In the genomic region with DNA sequence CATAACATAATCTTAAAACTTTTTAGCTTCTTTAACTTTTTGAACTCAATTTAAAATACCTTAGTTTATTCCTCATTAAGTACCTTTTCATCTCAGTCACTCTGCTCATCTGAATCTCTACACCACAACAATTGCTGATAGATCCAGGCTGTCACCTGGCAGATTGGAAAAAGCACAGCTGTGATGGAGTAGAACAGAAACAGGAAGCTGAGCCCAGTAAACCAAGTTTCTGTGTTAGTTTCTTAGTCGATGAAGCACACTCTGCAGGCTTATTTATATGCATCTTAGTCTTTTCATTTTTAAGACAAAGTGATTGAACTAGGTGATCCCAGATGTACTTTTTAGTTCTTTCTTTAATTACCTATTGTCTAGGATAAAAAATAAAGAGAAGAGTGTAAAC, we compare ENCODE assay signal across 1 cellular context.
TF ChIP-seq lines count a peak whose summit lies in the region.

No MANE protein-coding gene starts in this region.

TF ChIP-seq in GM12878, 131 proteins besides CTCF, POLR2A, EP300 and RAD21 (continued from another document):
- TF ChIP-seq SREBF2 (IDR thresholded peaks at IDR 0.05; ENCODE audit: low read length) = no peak
- TF ChIP-seq POLR2AphosphoS5 (IDR thresholded peaks at IDR 0.05; ENCODE audit: low read length) = no peak
- TF ChIP-seq SMC3 (IDR thresholded peaks at IDR 0.05; ENCODE audit: borderline replicate concordance, low read length) = no peak
- no peak for TF ChIP-seq CEBPB (IDR thresholded peaks at IDR 0.05; ENCODE audit: borderline replicate concordance in 1 of 2, low read depth in 2 of 2, low read length in 2 of 2)
- no peak for TF ChIP-seq BACH1 (IDR thresholded peaks at IDR 0.05; ENCODE audit: borderline replicate concordance)
TF ChIP-seq in GM12878: peak in this region for 4.
